ENCODE assay signal across 15 cellular contexts in genomic region chr11:12133539-12134238, GRCh38. TPM values are rescaled to one million over a fixed set of nuclear protein-coding genes. Genes with fewer than 3 reads are reported as not detected.
DNase-seq lines count a peak whose midpoint lies in the region; ATAC-seq lines count a peak whose summit lies in the region.
"Had no signal": no experiment of that assay in that cellular context is flagged by ENCODE, and none has a peak within 500 bp of the region (broad histone marks: within the 10 kb centered on the region; RNA-seq: fewer than 3 reads in every experiment).

No MANE protein-coding gene starts in this region.

- intact Hi-C loops in activated CD4-positive, alpha-beta memory T cell treated with anti-CD3 and anti-CD28 coated beads for 36 hours (cut with micrococcal nuclease): loop anchor here (1.0 kb wide), 1 partner anchor 17 kb away; no protein-coding TSS in a partner anchor

- H3K9me3 Mint-ChIP-seq in activated CD4-positive, alpha-beta memory T cell treated with anti-CD3 and anti-CD28 coated beads for 36 hours: no peaks in the 10 kb centered on the region
- H3K9me3 Mint-ChIP-seq in immature natural killer cell: no peaks in the 10 kb centered on the region

- H3K4me3 ChIP-seq in BLaER1 treated with 17β-estradiol and CSF1 and Interleukin-3, amounts not matched to agents 10 nM and 100 nM: no peak overlapping the region
- H3K4me3 ChIP-seq: prostate gland, tibial nerve had no signal

- H3K27ac Mint-ChIP-seq in activated CD4-positive, alpha-beta memory T cell treated with anti-CD3 and anti-CD28 coated beads for 36 hours: peak overlapping the region; percentile 21
- H3K27ac Mint-ChIP-seq in immature natural killer cell: peak overlapping the region in 4 of 6 donors; percentile 6 to 50 (median 22)

- H3K4me2 ChIP-seq in BLaER1 treated with 17β-estradiol and CSF1 and Interleukin-3, amounts not matched to agents 10 nM and 100 nM: peak overlapping the region; percentile 49 to 75 (median 64)

- H3K36me3 Mint-ChIP-seq in activated CD4-positive, alpha-beta memory T cell treated with anti-CD3 and anti-CD28 coated beads for 36 hours: peaks cover 3% of the 10 kb centered on the region
- peaks cover 0 to 7% (median 0%) of the 10 kb centered on the region in 3 donors for H3K36me3 Mint-ChIP-seq in immature natural killer cell

- H3K27me3 ChIP-seq in BLaER1 treated with 17β-estradiol and CSF1 and Interleukin-3, amounts not matched to agents 10 nM and 100 nM: no peaks in the 10 kb centered on the region
- H3K27me3 ChIP-seq: BE2C, tibial nerve had no signal

- no peak overlapping the region for H3K4me3 Mint-ChIP-seq in activated CD4-positive, alpha-beta memory T cell treated with anti-CD3 and anti-CD28 coated beads for 36 hours
- no peak overlapping the region for H3K4me3 Mint-ChIP-seq in immature natural killer cell

- H3K4me1 Mint-ChIP-seq in activated CD4-positive, alpha-beta memory T cell treated with anti-CD3 and anti-CD28 coated beads for 36 hours (ENCODE audit: low read depth): peaks cover 48% of the 10 kb centered on the region
- H3K4me1 Mint-ChIP-seq in immature natural killer cell: peaks cover 15 to 21% of the 10 kb centered on the region in 2 donors

- no peaks in the 10 kb centered on the region for H4K20me1 ChIP-seq in BLaER1 treated with 17β-estradiol and CSF1 and Interleukin-3, amounts not matched to agents 10 nM and 100 nM

- H3K4me1 ChIP-seq in BLaER1 treated with 17β-estradiol and CSF1 and Interleukin-3, amounts not matched to agents 10 nM and 100 nM: peaks cover 19 to 67% (median 32%) of the 10 kb centered on the region in 10 experiments
- H3K4me1 ChIP-seq: BE2C had no signal

- H3K9ac ChIP-seq in BLaER1 treated with 17β-estradiol and CSF1 and Interleukin-3, amounts not matched to agents 10 nM and 100 nM: no peak overlapping the region; a peak in 1 of 22 replicates

- CTCF ChIA-PET in activated CD4-positive, alpha-beta memory T cell treated with anti-CD3 and anti-CD28 coated beads for 36 hours (lab: Charles Lee): interaction anchor here (0.9 to 1.6 kb wide), 3 partner anchors 11 to 103 kb away, joined by 3 to 5 read pairs (median 5); no protein-coding TSS in a partner anchor

- ATAC-seq in GM18867 (IDR thresholded peaks at IDR 0.05; ENCODE audit: unreplicated experiment): peak; percentile 72
- ATAC-seq in GM18519 (IDR thresholded peaks at IDR 0.05; ENCODE audit: low FRiP score, unreplicated experiment): no peak
- ATAC-seq in HG02884 (IDR thresholded peaks at IDR 0.05; ENCODE audit: unreplicated experiment): no peak

- H3K27ac ChIP-seq in BLaER1 treated with 17β-estradiol and CSF1 and Interleukin-3, amounts not matched to agents 10 nM and 100 nM: peak overlapping the region in 3 of 11 experiments; percentile 28 to 66 (median 51); a peak in 4 of 22 replicates
- no peak overlapping the region for H3K27ac ChIP-seq in caudate nucleus (ENCODE audit: low read depth, low read length)
- H3K27ac ChIP-seq: prostate gland, tibial nerve had no signal

- H3K9me3 ChIP-seq in BLaER1 treated with 17β-estradiol and CSF1 and Interleukin-3, amounts not matched to agents 10 nM and 100 nM (replicated peaks in 1 of 11): no peaks in the 10 kb centered on the region
- H3K9me3 ChIP-seq: BE2C, prostate gland, tibial nerve had no signal

- peaks cover 0 to 5% (median 0%) of the 10 kb centered on the region in 11 experiments; a peak in 2 of 22 replicates for H3K36me3 ChIP-seq in BLaER1 treated with 17β-estradiol and CSF1 and Interleukin-3, amounts not matched to agents 10 nM and 100 nM
- H3K36me3 ChIP-seq: BE2C, prostate gland had no signal

- H3K27me3 Mint-ChIP-seq in activated CD4-positive, alpha-beta memory T cell treated with anti-CD3 and anti-CD28 coated beads for 36 hours: no peaks in the 10 kb centered on the region
- no peaks in the 10 kb centered on the region for H3K27me3 Mint-ChIP-seq in immature natural killer cell (ENCODE audit: low read depth in 3 of 3)

- no peak for DNase-seq in activated CD4-positive, alpha-beta memory T cell treated with anti-CD3 and anti-CD28 coated beads for 36 hours
- no peak for DNase-seq in immature natural killer cell
- no peak for DNase-seq in caudate nucleus (lab: John Stamatoyannopoulos, UW)
- no peak for DNase-seq in RKO (ENCODE audit: low spot score)
- DNase-seq: activated CD4-positive, alpha-beta T cell treated with anti-CD3 and anti-CD28 coated beads for 1 hour; activated effector memory CD4-positive, alpha-beta T cell treated with anti-CD3 and anti-CD28 coated beads, Interleukin-2, amount 50 U/mL, for 16 hours; BE2C; erythroblast; NCI-H526 had no signal

- POLR2A ChIA-PET in activated CD4-positive, alpha-beta memory T cell treated with anti-CD3 and anti-CD28 coated beads for 36 hours (lab: Charles Lee): interaction anchor here (1.1 to 1.2 kb wide), 2 partner anchors 13 to 57 kb away, joined by 3 read pairs; no protein-coding TSS in a partner anchor

RNA-seq across cellular contexts. Expression of gene MICAL2, which starts 23.3 kb away (rescaled TPM):
- 100 to 1,000 TPM; 213 to 220 TPM for total RNA-seq in activated CD4-positive, alpha-beta memory T cell treated with anti-CD3 and anti-CD28 coated beads for 36 hours
- 10 to 100 TPM in 2 of 3 donors, 1 to 10 TPM in 1; 7.0 to 35.0 (median 10.1) TPM for polyA plus RNA-seq in immature natural killer cell
